17 cellular contexts compared by ENCODE assay signal in the genomic region with DNA sequence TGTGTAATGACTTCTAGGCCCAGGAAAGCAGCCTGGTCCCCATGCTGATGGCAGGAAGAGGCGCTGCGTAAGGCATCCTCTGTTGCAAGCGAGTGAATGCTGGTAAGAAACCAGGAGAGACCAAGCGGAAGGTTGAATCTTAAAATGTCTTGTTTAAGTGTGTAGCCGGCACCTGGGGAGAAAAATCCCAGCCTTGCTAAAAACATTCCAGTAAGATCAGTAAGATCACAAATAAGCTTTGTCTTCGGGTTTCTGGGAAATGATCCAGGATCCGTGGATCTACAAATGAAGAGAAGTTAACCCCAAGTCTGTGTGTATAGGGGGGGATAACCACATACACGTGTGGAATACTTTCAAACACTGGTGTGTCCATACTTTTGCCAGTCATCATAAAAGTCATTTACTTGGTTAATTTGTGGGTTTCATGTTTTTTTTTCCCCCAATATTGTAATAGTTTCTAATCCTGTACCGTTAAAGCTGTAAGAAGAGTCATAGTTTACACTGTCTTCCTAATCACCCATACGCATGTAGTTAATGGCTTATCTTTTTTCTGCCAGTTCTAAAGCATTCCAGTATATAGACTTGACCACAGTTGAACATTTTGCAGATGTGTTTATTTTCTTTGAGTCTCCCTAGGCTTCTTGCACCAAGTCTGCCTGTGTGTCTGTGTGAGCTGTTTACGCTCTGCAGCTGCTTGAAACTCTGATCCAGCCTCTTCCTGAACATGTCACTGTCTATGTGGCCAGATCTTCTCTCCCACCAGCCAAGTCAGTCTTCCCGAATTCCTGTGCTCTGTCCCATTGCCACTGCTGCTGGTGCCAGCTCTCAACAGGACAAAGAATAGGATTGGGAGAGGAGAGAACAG.
DNase-seq lines count a peak whose midpoint lies in the region; ATAC-seq and TF ChIP-seq lines count a peak whose summit lies in the region.
"Had no signal": no experiment of that assay in that cellular context is flagged by ENCODE, and none has a peak within 500 bp of the region (broad histone marks: within the 10 kb centered on the region; RNA-seq: fewer than 3 reads in every experiment).

No MANE protein-coding gene starts in this region.

- peaks cover 36% of the 10 kb centered on the region for H3K4me1 ChIP-seq in HUES48 (ENCODE audit: control insufficient read depth, insufficient read depth, low read length)

- no peak overlapping the region for H3K27ac Mint-ChIP-seq in Calu3 (ENCODE audit: unreplicated experiment)
- H3K27ac Mint-ChIP-seq in stimulated activated memory B cell treated with anti-CD40 and anti-IgM and Interleukin-4, amounts not matched to agents 10 μg/mL and 1 μg/mL and 100 μg/mL, for 72 hours: no peak overlapping the region
- H3K27ac Mint-ChIP-seq: activated CD4-positive, alpha-beta memory T cell treated with anti-CD3 and anti-CD28 coated beads, Interleukin-2, amount 10 ng/mL, durations not matched to agents 7 days and 5 days; activated naive CD4-positive, alpha-beta T cell treated with anti-CD3 and anti-CD28 coated beads, Interleukin-2, amount 50 U/mL, for 24 hours; IgD-negative memory B cell; stimulated activated naive CD8-positive, alpha-beta T cell treated with anti-CD3 and anti-CD28 coated beads, Interleukin-15, Interleukin-2, amounts not matched to agents 100 ng/mL and 50 ng/mL, for 24 hours; T-cell had no signal

- no peak for ATAC-seq in stimulated activated memory B cell treated with anti-CD40 and anti-IgM and Interleukin-4, amounts not matched to agents 10 μg/mL and 1 μg/mL and 100 μg/mL, for 72 hours
- no peak for ATAC-seq in GM19452 (IDR thresholded peaks at IDR 0.05; ENCODE audit: unreplicated experiment)
- ATAC-seq: T-cell had no signal

- peaks cover 84% of the 10 kb centered on the region for H3K27me3 Mint-ChIP-seq in Calu3 (ENCODE audit: unreplicated experiment)
- peaks cover 10% of the 10 kb centered on the region for H3K27me3 Mint-ChIP-seq in stimulated activated memory B cell treated with anti-CD40 and anti-IgM and Interleukin-4, amounts not matched to agents 10 μg/mL and 1 μg/mL and 100 μg/mL, for 72 hours

- H3K9ac ChIP-seq in HUES48 (ENCODE audit: low read depth, low read length): peak overlapping the region; percentile 62

- no TSS peak for BruUV-seq in Calu3 (replicated peaks; lab: Mats Ljungman, UMichigan)

- peaks cover 8% of the 10 kb centered on the region for H3K9me3 ChIP-seq in HUES48 (ENCODE audit: control insufficient read depth, insufficient read depth, low read length)

- H3K4me1 Mint-ChIP-seq in Calu3 (ENCODE audit: low read depth, unreplicated experiment): no peaks in the 10 kb centered on the region
- no peaks in the 10 kb centered on the region for H3K4me1 Mint-ChIP-seq in stimulated activated memory B cell treated with anti-CD40 and anti-IgM and Interleukin-4, amounts not matched to agents 10 μg/mL and 1 μg/mL and 100 μg/mL, for 72 hours
- H3K4me1 Mint-ChIP-seq: activated CD4-positive, alpha-beta memory T cell treated with anti-CD3 and anti-CD28 coated beads, Interleukin-2, amount 10 ng/mL, durations not matched to agents 7 days and 5 days; activated naive CD4-positive, alpha-beta T cell treated with anti-CD3 and anti-CD28 coated beads, Interleukin-2, amount 50 U/mL, for 24 hours; IgD-negative memory B cell; T-cell had no signal

- no peak for TF ChIP-seq CTCF in cardiac fibroblast (IDR thresholded peaks at IDR 0.05; ENCODE audit: low read depth, low read length)
- no peak for TF ChIP-seq CTCF in Calu3 (IDR thresholded peaks at IDR 0.05; ENCODE audit: unreplicated experiment)

- DNase-seq in A172 (ENCODE audit: low spot score) (peak; percentile 35), cardiac fibroblast (ENCODE audit: low read depth in 2 of 2) (peak; percentile 51 to 61), medulla oblongata (ENCODE audit: extremely low spot score) (peak; percentile 9), Calu3 (no peak), DMS 273 treated with DMSO at 0.1 percent for 48 hours (lab: John Stamatoyannopoulos, UW) (no peak)
- DNase-seq: activated CD4-positive, alpha-beta memory T cell treated with anti-CD3 and anti-CD28 coated beads, Interleukin-2, amount 10 ng/mL, durations not matched to agents 7 days and 5 days; GF-D8; left cardiac atrium; NCI-H2081; nucleus accumbens; T-cell had no signal

- peak overlapping the region; percentile 77 for H3K27ac ChIP-seq in HUES48 (ENCODE audit: low read depth, low read length)

- H3K9me3 Mint-ChIP-seq in Calu3 (ENCODE audit: low read depth, unreplicated experiment): no peaks in the 10 kb centered on the region
- H3K9me3 Mint-ChIP-seq in stimulated activated memory B cell treated with anti-CD40 and anti-IgM and Interleukin-4, amounts not matched to agents 10 μg/mL and 1 μg/mL and 100 μg/mL, for 72 hours: no peaks in the 10 kb centered on the region
- H3K9me3 Mint-ChIP-seq: activated CD4-positive, alpha-beta memory T cell treated with anti-CD3 and anti-CD28 coated beads, Interleukin-2, amount 10 ng/mL, durations not matched to agents 7 days and 5 days; activated naive CD4-positive, alpha-beta T cell treated with anti-CD3 and anti-CD28 coated beads, Interleukin-2, amount 50 U/mL, for 24 hours; stimulated activated naive CD8-positive, alpha-beta T cell treated with anti-CD3 and anti-CD28 coated beads, Interleukin-15, Interleukin-2, amounts not matched to agents 100 ng/mL and 50 ng/mL, for 24 hours; T-cell had no signal

- no peaks in the 10 kb centered on the region for H3K27me3 ChIP-seq in HUES48 (ENCODE audit: control insufficient read depth, insufficient read depth, low read length)

- H3K4me3 ChIP-seq in HUES48 (ENCODE audit: low read depth, low read length): peak overlapping the region; percentile 3; the same call in 1 of the 2 replicates
- no peak overlapping the region for H3K4me3 ChIP-seq in cardiac fibroblast (replicated peaks in 1 of 2; ENCODE audit: low read depth in 2 of 2, low read length in 2 of 2)

- no peaks in the 10 kb centered on the region for H3K36me3 Mint-ChIP-seq in Calu3 (ENCODE audit: insufficient read depth, unreplicated experiment)
- no peaks in the 10 kb centered on the region for H3K36me3 Mint-ChIP-seq in stimulated activated memory B cell treated with anti-CD40 and anti-IgM and Interleukin-4, amounts not matched to agents 10 μg/mL and 1 μg/mL and 100 μg/mL, for 72 hours
- H3K36me3 Mint-ChIP-seq: activated naive CD4-positive, alpha-beta T cell treated with anti-CD3 and anti-CD28 coated beads, Interleukin-2, amount 50 U/mL, for 24 hours; IgD-negative memory B cell; T-cell had no signal

- H3K36me3 ChIP-seq in HUES48 (ENCODE audit: control insufficient read depth, insufficient read depth, low read length): no peaks in the 10 kb centered on the region

- intact Hi-C loops in Calu3 (cut with micrococcal nuclease; ENCODE audit: unreplicated experiment): no loop called here

- CTCF ChIA-PET in Calu3 (lab: Charles Lee): no interaction called here

- no peak overlapping the region for H3K4me3 Mint-ChIP-seq in Calu3 (ENCODE audit: low read depth, unreplicated experiment)
- H3K4me3 Mint-ChIP-seq in stimulated activated memory B cell treated with anti-CD40 and anti-IgM and Interleukin-4, amounts not matched to agents 10 μg/mL and 1 μg/mL and 100 μg/mL, for 72 hours: no peak overlapping the region
- H3K4me3 Mint-ChIP-seq: activated CD4-positive, alpha-beta memory T cell treated with anti-CD3 and anti-CD28 coated beads, Interleukin-2, amount 10 ng/mL, durations not matched to agents 7 days and 5 days; activated naive CD4-positive, alpha-beta T cell treated with anti-CD3 and anti-CD28 coated beads, Interleukin-2, amount 50 U/mL, for 24 hours; IgD-negative memory B cell; stimulated activated naive CD8-positive, alpha-beta T cell treated with anti-CD3 and anti-CD28 coated beads, Interleukin-15, Interleukin-2, amounts not matched to agents 100 ng/mL and 50 ng/mL, for 24 hours; T-cell had no signal

Comparison
In these comparisons a context has a peak if more than half of its experiments do, and no peak if none do; other contexts are left out.
1. DNase-seq: peak in A172 (single experiment), cardiac fibroblast (2 of 2) and medulla oblongata (single experiment); none in Calu3 (single experiment) and DMS 273 treated with DMSO at 0.1 percent for 48 hours (single experiment).